In the genomic region with DNA sequence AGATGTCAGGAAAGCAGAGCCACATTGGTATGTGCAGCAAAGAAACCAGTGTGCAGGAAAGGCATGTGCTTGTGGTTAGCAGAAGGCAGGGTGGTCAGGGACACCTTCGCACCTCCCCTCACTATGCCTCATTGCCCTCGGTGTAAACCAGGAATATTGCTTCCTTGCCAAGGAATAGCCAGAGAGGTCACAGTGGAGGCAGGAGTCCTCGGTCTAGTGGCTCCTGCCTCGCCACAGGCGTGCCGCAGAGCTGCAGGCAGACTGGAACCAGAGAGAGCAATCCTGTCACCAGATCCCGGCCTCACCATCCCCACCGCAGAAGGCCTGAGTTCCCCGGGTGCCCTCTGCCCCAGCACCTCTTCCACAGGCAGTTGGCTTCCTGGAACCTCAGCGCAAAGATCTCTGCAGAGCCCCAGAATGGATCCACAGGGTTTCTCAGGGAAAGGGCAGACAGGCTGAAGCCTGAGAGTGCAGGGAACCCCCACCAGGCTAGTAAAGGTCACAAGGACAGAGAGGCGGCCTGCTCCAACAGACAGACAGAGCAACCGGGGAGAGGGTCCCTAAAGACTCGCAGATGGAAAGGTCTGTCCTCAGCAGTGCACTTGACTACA, we compare ENCODE assay signal across 21 cellular contexts. TPM values are rescaled to one million over a fixed set of nuclear protein-coding genes. Genes with fewer than 3 reads are reported as not detected.
A peak's percentile ranks its signal among the peaks of the same experiment; 100 is the strongest.
DNase-seq lines count a peak whose midpoint lies in the region; ATAC-seq lines count a peak whose summit lies in the region.
"Had no signal": no experiment of that assay in that cellular context is flagged by ENCODE, and none has a peak within 500 bp of the region (broad histone marks: within the 10 kb centered on the region; RNA-seq: fewer than 3 reads in every experiment).

No MANE protein-coding gene starts in this region.

- intact Hi-C loops in sciatic nerve (cut with DNase I) = no loop called here
- intact Hi-C loops in activated T-helper 2 cell treated with anti-CD3 and anti-CD28 coated beads, Interferon-gamma antibody, Interleukin-2, Interleukin-4, amounts not matched to agents 10 μg/mL and 5 μg/mL and 100 μg/mL, durations not matched to agents 14 hours and 24 hours and 36 hours (cut with micrococcal nuclease) = no loop called here

- no peaks in the 10 kb centered on the region for H3K36me3 Mint-ChIP-seq in activated T-helper 2 cell treated with anti-CD3 and anti-CD28 coated beads, Interferon-gamma antibody, Interleukin-2, Interleukin-4, amounts not matched to agents 10 μg/mL and 5 μg/mL and 100 μg/mL, durations not matched to agents 14 hours and 24 hours and 36 hours (ENCODE audit: low read depth)
- H3K36me3 Mint-ChIP-seq in activated naive CD4-positive, alpha-beta T cell treated with anti-CD3 and anti-CD28 coated beads, Interleukin-2, amount 10 ng/mL, durations not matched to agents 7 days and 5 days = no peaks in the 10 kb centered on the region
- H3K36me3 Mint-ChIP-seq: activated naive CD4-positive, alpha-beta T cell treated with anti-CD3 and anti-CD28 coated beads, Interleukin-2, amount 50 U/mL, for 72 hours had no signal

- H3K4me3 Mint-ChIP-seq in activated T-helper 2 cell treated with anti-CD3 and anti-CD28 coated beads, Interferon-gamma antibody, Interleukin-2, Interleukin-4, amounts not matched to agents 10 μg/mL and 5 μg/mL and 100 μg/mL, durations not matched to agents 14 hours and 24 hours and 36 hours (ENCODE audit: low read depth) = no peak overlapping the region
- H3K4me3 Mint-ChIP-seq in activated naive CD4-positive, alpha-beta T cell treated with anti-CD3 and anti-CD28 coated beads, Interleukin-2, amount 10 ng/mL, durations not matched to agents 7 days and 5 days = no peak overlapping the region
- H3K4me3 Mint-ChIP-seq: activated B cell treated with CpG ODN at 0.5 μM for 24 hours; activated CD8-positive, alpha-beta T cell treated with anti-CD3 and anti-CD28 coated beads for 36 hours; T-helper 2 cell treated with Interferon-gamma antibody and Interleukin-4, amounts not matched to agents 5 μg/mL and 100 μg/mL, for 36 hours had no signal

- DNase-seq in H7 (peak; percentile 49), SW480 (ENCODE audit: low spot score) (peak; percentile 19), kidney glomerular epithelial cell (lab: John Stamatoyannopoulos, UW) (peak; percentile 72), sciatic nerve (ENCODE audit: low spot score) (peak; percentile 32), NCI-H345 treated with DMSO at 0.1 percent for 48 hours (lab: John Stamatoyannopoulos, UW; ENCODE audit: unreplicated experiment) (no peak)
- no peak for DNase-seq in activated T-helper 2 cell treated with anti-CD3 and anti-CD28 coated beads, Interferon-gamma antibody, Interleukin-2, Interleukin-4, amounts not matched to agents 10 μg/mL and 5 μg/mL and 100 μg/mL, durations not matched to agents 14 hours and 24 hours and 36 hours (ENCODE audit: low spot score)
- DNase-seq in activated naive CD4-positive, alpha-beta T cell treated with anti-CD3 and anti-CD28 coated beads, Interleukin-2, amount 10 ng/mL, durations not matched to agents 7 days and 5 days = no peak
- DNase-seq: activated B cell treated with CpG ODN at 0.5 μM for 24 hours; activated CD8-positive, alpha-beta T cell treated with anti-CD3 and anti-CD28 coated beads for 36 hours; activated T-cell treated with anti-CD3 and anti-CD28 coated beads, Interleukin-2, amount 50 U/mL, for 1 hour; cortex of kidney; foreskin melanocyte; left lung; NCI-H1436 treated with DMSO at 0.1 percent for 48 hours; occipital lobe; stimulated activated naive CD4-positive, alpha-beta T cell had no signal

- H3K36me3 ChIP-seq in H7 (replicated peaks; ENCODE audit: control insufficient read depth, insufficient read depth, low read length) = no peaks in the 10 kb centered on the region
- H3K36me3 ChIP-seq: breast epithelium, left lung, tibial nerve had no signal

- no peak for ATAC-seq in sciatic nerve
- ATAC-seq: activated CD8-positive, alpha-beta T cell treated with anti-CD3 and anti-CD28 coated beads for 36 hours; activated naive CD4-positive, alpha-beta T cell treated with anti-CD3 and anti-CD28 coated beads, Interleukin-2, amount 50 U/mL, for 72 hours; left lung; Panc1 had no signal

- peaks cover 3% of the 10 kb centered on the region for H3K27me3 Mint-ChIP-seq in activated T-helper 2 cell treated with anti-CD3 and anti-CD28 coated beads, Interferon-gamma antibody, Interleukin-2, Interleukin-4, amounts not matched to agents 10 μg/mL and 5 μg/mL and 100 μg/mL, durations not matched to agents 14 hours and 24 hours and 36 hours (ENCODE audit: low read depth)
- peaks cover 46% of the 10 kb centered on the region for H3K27me3 Mint-ChIP-seq in activated naive CD4-positive, alpha-beta T cell treated with anti-CD3 and anti-CD28 coated beads, Interleukin-2, amount 10 ng/mL, durations not matched to agents 7 days and 5 days
- H3K27me3 Mint-ChIP-seq: activated CD8-positive, alpha-beta T cell treated with anti-CD3 and anti-CD28 coated beads for 36 hours had no signal

- H3K4me1 Mint-ChIP-seq in activated T-helper 2 cell treated with anti-CD3 and anti-CD28 coated beads, Interferon-gamma antibody, Interleukin-2, Interleukin-4, amounts not matched to agents 10 μg/mL and 5 μg/mL and 100 μg/mL, durations not matched to agents 14 hours and 24 hours and 36 hours (ENCODE audit: low read depth) = no peaks in the 10 kb centered on the region
- no peaks in the 10 kb centered on the region for H3K4me1 Mint-ChIP-seq in activated naive CD4-positive, alpha-beta T cell treated with anti-CD3 and anti-CD28 coated beads, Interleukin-2, amount 10 ng/mL, durations not matched to agents 7 days and 5 days

- no peaks in the 10 kb centered on the region for H3K9me3 Mint-ChIP-seq in activated T-helper 2 cell treated with anti-CD3 and anti-CD28 coated beads, Interferon-gamma antibody, Interleukin-2, Interleukin-4, amounts not matched to agents 10 μg/mL and 5 μg/mL and 100 μg/mL, durations not matched to agents 14 hours and 24 hours and 36 hours
- H3K9me3 Mint-ChIP-seq in activated naive CD4-positive, alpha-beta T cell treated with anti-CD3 and anti-CD28 coated beads, Interleukin-2, amount 10 ng/mL, durations not matched to agents 7 days and 5 days = no peaks in the 10 kb centered on the region
- H3K9me3 Mint-ChIP-seq: activated B cell treated with CpG ODN at 0.5 μM for 24 hours; activated CD8-positive, alpha-beta T cell treated with anti-CD3 and anti-CD28 coated beads for 36 hours; activated naive CD4-positive, alpha-beta T cell treated with anti-CD3 and anti-CD28 coated beads, Interleukin-2, amount 50 U/mL, for 72 hours; T-helper 2 cell treated with Interferon-gamma antibody and Interleukin-4, amounts not matched to agents 5 μg/mL and 100 μg/mL, for 36 hours had no signal

- no peaks in the 10 kb centered on the region for H3K27me3 ChIP-seq in H7 (ENCODE audit: control insufficient read depth, insufficient read depth, low read length)
- H3K27me3 ChIP-seq: breast epithelium, tibial nerve had no signal

- H3K4me3 ChIP-seq in H7 (ENCODE audit: insufficient read depth, low read depth, low read length) = no peak overlapping the region
- H3K4me3 ChIP-seq: breast epithelium, left lung, tibial nerve had no signal

- H3K27ac Mint-ChIP-seq in activated T-helper 2 cell treated with anti-CD3 and anti-CD28 coated beads, Interferon-gamma antibody, Interleukin-2, Interleukin-4, amounts not matched to agents 10 μg/mL and 5 μg/mL and 100 μg/mL, durations not matched to agents 14 hours and 24 hours and 36 hours = no peak overlapping the region
- no peak overlapping the region for H3K27ac Mint-ChIP-seq in activated naive CD4-positive, alpha-beta T cell treated with anti-CD3 and anti-CD28 coated beads, Interleukin-2, amount 10 ng/mL, durations not matched to agents 7 days and 5 days
- H3K27ac Mint-ChIP-seq: activated B cell treated with CpG ODN at 0.5 μM for 24 hours; activated CD8-positive, alpha-beta T cell treated with anti-CD3 and anti-CD28 coated beads for 36 hours; activated naive CD4-positive, alpha-beta T cell treated with anti-CD3 and anti-CD28 coated beads, Interleukin-2, amount 50 U/mL, for 72 hours; T-helper 2 cell treated with Interferon-gamma antibody and Interleukin-4, amounts not matched to agents 5 μg/mL and 100 μg/mL, for 36 hours had no signal

- CTCF ChIA-PET in activated naive CD4-positive, alpha-beta T cell treated with anti-CD3 and anti-CD28 coated beads, Interleukin-2, amount 10 ng/mL, durations not matched to agents 7 days and 5 days (lab: Charles Lee) = no interaction called here

RNA-seq across cellular contexts. Expression of a gene that starts 21.6 kb away (rescaled TPM):
- not detected in 2 replicates for total RNA-seq in H7 (2014; rRNA removed; shearing (Covaris generic))
- total RNA-seq in sciatic nerve = not detected
- not detected in 2 replicates for total RNA-seq in activated T-helper 2 cell treated with anti-CD3 and anti-CD28 coated beads, Interferon-gamma antibody, Interleukin-2, Interleukin-4, amounts not matched to agents 10 μg/mL and 5 μg/mL and 100 μg/mL, durations not matched to agents 14 hours and 24 hours and 36 hours
- total RNA-seq: activated B cell treated with CpG ODN at 0.5 μM for 24 hours; activated CD8-positive, alpha-beta T cell treated with anti-CD3 and anti-CD28 coated beads for 36 hours; activated naive CD4-positive, alpha-beta T cell treated with anti-CD3 and anti-CD28 coated beads, Interleukin-2, amount 50 U/mL, for 72 hours; breast epithelium; left lung; tibial nerve had no signal

Comparison
In these comparisons a context has a peak if more than half of its experiments do, and no peak if none do; other contexts are left out.
1. DNase-seq: peak in H7 (single experiment), SW480 (single experiment), kidney glomerular epithelial cell (single experiment) and sciatic nerve (single experiment); none in activated T-helper 2 cell treated with anti-CD3 and anti-CD28 coated beads, Interferon-gamma antibody, Interleukin-2, Interleukin-4, amounts not matched to agents 10 μg/mL and 5 μg/mL and 100 μg/mL, durations not matched to agents 14 hours and 24 hours and 36 hours (single experiment), NCI-H345 treated with DMSO at 0.1 percent for 48 hours (single experiment) and activated naive CD4-positive, alpha-beta T cell treated with anti-CD3 and anti-CD28 coated beads, Interleukin-2, amount 10 ng/mL, durations not matched to agents 7 days and 5 days (single experiment).